9 cellular contexts compared by ENCODE assay signal in the genomic region with DNA sequence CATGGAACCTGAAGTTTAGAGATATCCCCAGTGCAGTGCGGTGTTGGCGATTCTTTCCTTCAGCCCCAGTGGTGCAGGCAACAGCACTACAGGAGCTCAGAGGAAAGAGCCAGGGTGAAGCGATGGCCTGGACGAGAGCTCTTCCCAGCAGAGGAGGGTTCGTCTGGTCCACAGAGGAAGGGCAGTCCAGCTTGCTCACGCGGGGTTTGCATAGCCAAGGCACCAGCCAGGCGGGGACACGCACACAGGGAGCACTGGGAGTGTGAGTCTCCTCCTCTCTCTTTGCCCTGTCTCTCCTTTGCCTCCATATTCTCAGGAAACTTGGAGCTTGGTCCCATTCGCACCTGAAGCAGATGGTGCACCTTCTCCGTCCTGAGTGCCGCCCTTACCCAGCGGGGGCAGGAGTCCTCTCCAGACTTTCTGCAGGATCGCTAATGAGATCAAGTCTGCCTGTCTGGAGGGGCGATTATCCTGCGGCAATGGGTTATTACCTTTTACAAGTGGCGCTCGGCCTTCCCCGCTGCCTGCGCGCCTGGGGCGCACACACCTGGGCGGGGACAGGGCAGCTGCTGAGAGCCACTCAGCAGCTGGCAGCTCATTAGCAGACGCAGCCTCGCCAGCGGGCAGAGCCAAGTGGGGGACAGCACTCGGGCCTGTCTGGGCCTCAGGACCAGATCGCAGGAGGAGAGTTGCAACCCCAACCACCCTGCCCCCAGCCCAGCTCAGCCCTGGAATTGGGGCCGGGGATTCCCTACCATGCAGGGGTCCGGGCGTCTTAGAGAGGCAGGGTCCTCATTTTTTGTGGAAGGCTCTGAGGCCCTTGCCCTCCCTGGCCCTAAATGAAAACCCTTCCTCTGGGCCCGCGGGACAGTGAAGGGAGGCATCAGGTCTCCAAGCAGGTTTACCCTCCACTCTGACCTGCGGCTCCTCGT.
A peak's percentile ranks its signal among the peaks of the same experiment; 100 is the strongest.
DNase-seq lines count a peak whose midpoint lies in the region.
"Had no signal": no experiment of that assay in that cellular context is flagged by ENCODE, and none has a peak within 500 bp of the region (broad histone marks: within the 10 kb centered on the region; RNA-seq: fewer than 3 reads in every experiment).

No MANE protein-coding gene starts in this region.

- DNase-seq in DMS79 treated with DMSO at 0.1 percent for 48 hours (lab: John Stamatoyannopoulos, UW) (peak; percentile 57), H7 (peak; percentile 52), NCI-H774 (lab: John Stamatoyannopoulos, UW) (peak; percentile 56), left kidney (ENCODE audit: low read depth, low spot score) (peak; percentile 60), retina (no peak), GOT3 (lab: John Stamatoyannopoulos, UW) (no peak), Karpas-422 (no peak)

- H3K27me3 ChIP-seq in H7 (ENCODE audit: control insufficient read depth, insufficient read depth, low read length) (no peaks in the 10 kb centered on the region), Karpas-422 (ENCODE audit: low read length) (no peaks in the 10 kb centered on the region)

- no peak overlapping the region for H2AFZ ChIP-seq in Karpas-422 (ENCODE audit: low read length)

- no peaks in the 10 kb centered on the region for H3K9me3 ChIP-seq in Karpas-422 (ENCODE audit: low read length)

- no peak overlapping the region for H3K9ac ChIP-seq in Karpas-422 (ENCODE audit: low read length)

- H3K36me3 ChIP-seq in H7 (replicated peaks; ENCODE audit: control insufficient read depth, insufficient read depth, low read length) (no peaks in the 10 kb centered on the region), Karpas-422 (ENCODE audit: insufficient read depth, low read length) (no peaks in the 10 kb centered on the region)

- H3K4me2 ChIP-seq in Karpas-422 (ENCODE audit: low read depth, low read length, poor library complexity, severe bottlenecking), result no peak overlapping the region
- H3K4me2 ChIP-seq: smooth muscle cell had no signal

- H3K27ac ChIP-seq in Karpas-422 (ENCODE audit: low read length), result no peak overlapping the region
- H3K27ac ChIP-seq: epithelial cell of prostate had no signal

- peaks cover 17% of the 10 kb centered on the region for H3K4me1 ChIP-seq in Karpas-422 (ENCODE audit: low read length)

- H3K9me2 ChIP-seq in Karpas-422 (replicated peaks; ENCODE audit: insufficient read depth, low read length), result no peaks in the 10 kb centered on the region

- no peaks in the 10 kb centered on the region for H4K20me1 ChIP-seq in Karpas-422 (ENCODE audit: insufficient read depth, low read depth, low read length)

- no peaks in the 10 kb centered on the region for H3K79me2 ChIP-seq in Karpas-422 (ENCODE audit: low read length)

- H3K4me3 ChIP-seq in H7 (ENCODE audit: insufficient read depth, low read depth, low read length) (no peak overlapping the region), Karpas-422 (ENCODE audit: low read length) (no peak overlapping the region)
- H3K4me3 ChIP-seq: smooth muscle cell had no signal

Comparison
In these comparisons a context has a peak if more than half of its experiments do, and no peak if none do; other contexts are left out.
1. DNase-seq: peak in DMS79 treated with DMSO at 0.1 percent for 48 hours (single experiment), H7 (single experiment), NCI-H774 (single experiment) and left kidney (single experiment); none in retina (single experiment), GOT3 (single experiment) and Karpas-422 (single experiment).